ENCODE assay signal across 8 cellular contexts in the genomic region with DNA sequence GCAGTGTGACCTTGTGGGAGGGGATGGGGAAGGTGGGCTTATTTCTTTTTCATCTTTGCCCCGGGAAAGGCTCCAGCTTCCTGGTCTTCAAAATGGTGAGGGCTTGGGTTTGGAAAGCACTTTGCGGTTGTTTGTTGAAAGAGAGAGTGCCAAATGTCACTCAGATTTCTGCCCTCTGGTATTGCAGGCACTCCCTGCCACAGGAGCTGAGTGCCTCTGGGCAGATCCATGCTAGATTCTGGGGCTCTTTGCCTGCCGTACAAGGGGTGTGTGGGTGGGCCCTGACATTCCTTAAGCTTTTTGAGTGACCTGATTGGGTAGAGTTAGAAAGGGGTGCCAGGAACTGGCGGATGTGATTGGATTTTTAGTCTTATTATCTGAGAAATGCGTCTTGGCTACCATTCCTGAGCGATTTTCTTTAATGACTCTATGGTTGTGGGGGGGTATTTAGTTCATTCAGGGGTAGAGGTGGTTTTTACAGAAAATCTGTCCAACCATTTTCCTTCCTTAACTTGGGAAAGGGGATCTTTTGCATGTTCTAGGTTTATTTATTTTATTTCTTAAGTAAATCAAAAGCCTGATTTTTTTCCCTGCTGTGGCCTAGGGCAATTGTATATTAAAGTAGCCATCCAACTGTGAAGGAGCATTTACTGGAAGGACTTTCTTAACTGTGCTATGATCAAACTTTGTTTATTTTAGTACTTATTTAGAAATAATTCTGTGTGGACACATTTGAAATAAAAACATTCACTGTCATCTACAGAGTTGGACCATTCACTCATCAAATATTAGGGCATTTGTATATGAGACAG. TPM values are rescaled to one million over a fixed set of nuclear protein-coding genes. Genes with fewer than 3 reads are reported as not detected.
A peak's percentile ranks its signal among the peaks of the same experiment; 100 is the strongest.
DNase-seq lines count a peak whose midpoint lies in the region; ATAC-seq and TF ChIP-seq lines count a peak whose summit lies in the region.

No MANE protein-coding gene starts in this region.

- no peak for DNase-seq in OCI-LY7 (ENCODE audit: low spot score)
- DNase-seq in fibroblast of the aortic adventitia (ENCODE audit: low read depth) = peak; percentile 91
- no peak for DNase-seq in skeletal muscle cell (ENCODE audit: low read depth)
- DNase-seq in middle frontal gyrus (ENCODE audit: extremely low spot score, low spot score) = no peak
- no peak for DNase-seq in occipital lobe (lab: John Stamatoyannopoulos, UW)

- CTCF ChIA-PET in OCI-LY7 (lab: Charles Lee; ENCODE audit: unreplicated experiment) = interaction anchor here (0.6 kb wide), 1 partner anchor 47 kb away, joined by 3 read pairs; no protein-coding TSS in a partner anchor

- peaks cover 82% of the 10 kb centered on the region for H3K79me2 ChIP-seq in OCI-LY7 (ENCODE audit: insufficient read depth, low read depth, low read length)

- peak overlapping the region; percentile 80 for H3K4me2 ChIP-seq in OCI-LY7 (ENCODE audit: low read length)

- H3K9me2 ChIP-seq in OCI-LY7 (ENCODE audit: insufficient read depth, low read length) = no peaks in the 10 kb centered on the region

- H3K9ac ChIP-seq in ES-I3 (ENCODE audit: low read depth, low read length) = peak overlapping the region; percentile 64

- intact Hi-C loops in OCI-LY7 (cut with micrococcal nuclease; ENCODE audit: unreplicated experiment) = loop anchor here (2.0 kb wide), 1 partner anchor 33 kb away; no protein-coding TSS in a partner anchor

- H4K20me1 ChIP-seq in OCI-LY7 (ENCODE audit: insufficient read depth, low read length) = peaks cover 34% of the 10 kb centered on the region

- TF ChIP-seq CTCF in OCI-LY7 (conservative IDR thresholded peaks at IDR 0.05; ENCODE audit: low read length) (no peak), fibroblast of the aortic adventitia (IDR thresholded peaks at IDR 0.05; ENCODE audit: insufficient read depth, low read length) (no peak)

- H3K36me3 ChIP-seq in ES-I3 (ENCODE audit: insufficient read depth, low read length) = no peaks in the 10 kb centered on the region
- peaks cover 41% of the 10 kb centered on the region for H3K36me3 ChIP-seq in OCI-LY7 (ENCODE audit: insufficient read depth, low read length)

- H3K27ac ChIP-seq in OCI-LY7 (ENCODE audit: low read depth, low read length, poor library complexity, severe bottlenecking) = no peak overlapping the region

- ATAC-seq in GM19467 (IDR thresholded peaks at IDR 0.05; ENCODE audit: unreplicated experiment) = no peak
- no peak for ATAC-seq in HG02885 (IDR thresholded peaks at IDR 0.05; ENCODE audit: poor library complexity, unreplicated experiment)

- H3K9me3 ChIP-seq in ES-I3 (ENCODE audit: control insufficient read depth, insufficient read depth, low read length) (no peaks in the 10 kb centered on the region), OCI-LY7 (ENCODE audit: low read length) (no peaks in the 10 kb centered on the region)

- H3K4me3 ChIP-seq in OCI-LY7 (ENCODE audit: low read depth, low read length, poor library complexity, severe bottlenecking) = peak overlapping the region; percentile 87
- peak overlapping the region; percentile 88 for H3K4me3 ChIP-seq in fibroblast of the aortic adventitia (ENCODE audit: low read depth, low read length)
- peak overlapping the region; percentile 83 for H3K4me3 ChIP-seq in skeletal muscle cell (ENCODE audit: low read depth, low read length)

- peaks cover 38% of the 10 kb centered on the region for H3K4me1 ChIP-seq in ES-I3 (ENCODE audit: insufficient read depth, low read length)
- H3K4me1 ChIP-seq in OCI-LY7 (ENCODE audit: insufficient read depth, low read length, poor library complexity, severe bottlenecking) = peaks cover 63% of the 10 kb centered on the region

- no peak overlapping the region for H2AFZ ChIP-seq in OCI-LY7 (ENCODE audit: low read length)

- POLR2A ChIA-PET in OCI-LY7 (lab: Charles Lee) = interaction anchor here (0.7 to 0.9 kb wide), 2 partner anchors 268 to 406 kb away, joined by 3 read pairs; no protein-coding TSS in a partner anchor

- no TSS peak for BruUV-seq in OCI-LY7 (replicated peaks; lab: Mats Ljungman, UMichigan)

RNA-seq across cellular contexts. Expression of a gene that starts 3.2 kb away (rescaled TPM):
- 22.5 and 26.5 TPM in 2 replicates for total RNA-seq in OCI-LY7 (2014; rRNA removed; shearing (Covaris generic))
- total RNA-seq in OCI-LY7 (2022) (42.2 and 44.4 TPM in 2 replicates), fibroblast of the aortic adventitia (ENCODE audit: low replicate concordance) (48.7 and 61.3 TPM in 2 replicates), occipital lobe (76.3 TPM)

RNA-seq across cellular contexts. Expression of a gene that starts 13.4 kb away (rescaled TPM):
- total RNA-seq in OCI-LY7 (2014; rRNA removed; shearing (Covaris generic)) = 105 and 110 TPM in 2 replicates
- total RNA-seq in OCI-LY7 (2022) (79.3 and 88.2 TPM in 2 replicates), fibroblast of the aortic adventitia (ENCODE audit: low replicate concordance) (113 and 159 TPM in 2 replicates), occipital lobe (49.1 TPM)
